Comparison of ENCODE assay signal across 18 cellular contexts in genomic region chr12:67741234-67741633, GRCh38.
"Had no signal": no experiment of that assay in that cellular context is flagged by ENCODE, and none has a peak within 500 bp of the region (broad histone marks: within the 10 kb centered on the region; RNA-seq: fewer than 3 reads in every experiment).

No MANE protein-coding gene starts in this region.

- DNase-seq: effector memory CD8-positive, alpha-beta T cell; heart left ventricle; hippocampal formation; kidney glomerular epithelial cell; mucosa of descending colon; naive thymus-derived CD8-positive, alpha-beta T cell; ovary; right cardiac atrium; spleen; stimulated activated CD4-positive, alpha-beta T cell treated with anti-CD3 and anti-CD28 coated beads, Interleukin-15, amount 100 ng/mL, for 24 hours; stimulated activated CD4-positive, alpha-beta T cell treated with anti-CD3 and anti-CD28 coated beads, Interleukin-1b, Interleukin-23, amount 100 ng/mL, for 48 hours; stimulated activated naive CD4-positive, alpha-beta T cell; stomach; substantia nigra; transverse colon had no signal

- H3K4me1 ChIP-seq: spleen had no signal

- H3K4me3 ChIP-seq: heart left ventricle, mucosa of descending colon, ovary, spleen, stomach, thoracic aorta, transverse colon had no signal

- H3K9me3 ChIP-seq: heart left ventricle, mucosa of descending colon, ovary, spleen, stomach, thoracic aorta, transverse colon had no signal

- H3K4me3 Mint-ChIP-seq: dendritic cell treated with granulocyte-macrophage colony-stimulating factor and Interleukin-4, amounts not matched to agents 40 ng/mL and 50 ng/mL, for 4 days; effector memory CD8-positive, alpha-beta T cell; naive thymus-derived CD8-positive, alpha-beta T cell; neural crest cell had no signal

- H3K9me3 Mint-ChIP-seq: effector memory CD8-positive, alpha-beta T cell had no signal

- H3K27me3 ChIP-seq: heart left ventricle, ovary, spleen, stomach, transverse colon had no signal

- H3K27ac ChIP-seq: heart left ventricle, ovary, spleen, stomach, thoracic aorta, transverse colon had no signal

- ATAC-seq: effector memory CD8-positive, alpha-beta T cell; heart left ventricle; mucosa of descending colon; naive thymus-derived CD8-positive, alpha-beta T cell; right cardiac atrium had no signal

- H3K36me3 ChIP-seq: heart left ventricle, ovary, spleen, stomach, thoracic aorta, transverse colon had no signal

- H3K27me3 Mint-ChIP-seq: effector memory CD8-positive, alpha-beta T cell had no signal

- H3K27ac Mint-ChIP-seq: dendritic cell treated with granulocyte-macrophage colony-stimulating factor and Interleukin-4, amounts not matched to agents 40 ng/mL and 50 ng/mL, for 4 days; effector memory CD8-positive, alpha-beta T cell; naive thymus-derived CD8-positive, alpha-beta T cell had no signal
